ENCODE assay signal across 8 cellular contexts in the genomic region with DNA sequence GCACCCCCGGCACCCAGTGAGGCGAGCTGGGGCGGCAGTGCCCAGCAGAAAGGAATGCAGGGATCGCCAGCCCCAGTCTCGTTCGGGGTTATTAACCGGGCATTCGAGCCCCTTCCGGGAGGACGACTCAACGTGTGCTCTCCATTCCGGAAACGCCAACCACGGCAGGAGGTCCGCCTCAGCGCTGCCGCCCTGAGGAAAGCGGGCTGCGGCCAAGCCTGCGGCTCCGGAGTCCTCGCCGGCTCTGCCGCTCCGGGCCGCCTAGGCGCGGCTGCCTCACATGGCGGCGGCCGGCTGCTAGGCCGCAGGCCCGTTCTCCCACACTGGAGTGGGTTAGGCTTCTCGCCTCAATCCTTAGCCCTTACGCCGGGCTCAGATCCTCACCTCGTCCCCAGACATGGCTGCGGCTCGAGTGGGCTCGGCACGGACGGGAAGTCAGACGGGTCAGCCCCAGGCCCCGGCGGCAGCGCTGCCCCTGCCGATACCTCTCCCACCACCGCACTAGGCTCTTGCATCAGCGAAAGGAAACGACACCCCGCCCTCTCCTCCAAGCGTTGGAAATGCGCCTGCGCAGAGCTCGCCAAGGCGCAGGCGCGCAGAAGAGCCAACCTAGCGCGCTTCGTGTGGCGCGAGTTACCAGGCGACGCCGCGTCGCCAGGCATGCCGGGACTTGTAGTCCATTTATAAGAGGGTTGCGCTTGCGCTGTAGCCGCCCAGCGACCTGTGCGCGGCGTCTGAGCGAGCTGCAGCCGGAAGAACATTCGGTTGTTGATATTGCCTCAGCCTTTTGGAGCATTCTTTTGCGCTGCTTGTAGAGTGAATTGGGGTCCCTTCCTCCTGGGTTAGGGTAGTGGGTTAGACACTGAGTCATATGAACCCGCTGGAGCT. TPM values are rescaled to one million over a fixed set of nuclear protein-coding genes. Genes with fewer than 3 reads are reported as not detected.
DNase-seq lines count a peak whose midpoint lies in the region; ATAC-seq and TF ChIP-seq lines count a peak whose summit lies in the region.

TSS of gene EIF2S2 (minus strand) at position 532 of the 888 bp plus-strand sequence. CDS start at position 399, 133 bp downstream.

- no peaks in the 10 kb centered on the region for H3K9me3 ChIP-seq in CD8-positive, alpha-beta memory T cell (ENCODE audit: low read length)
- no peaks in the 10 kb centered on the region for H3K9me3 ChIP-seq in lung (ENCODE audit: control insufficient read depth in 2 of 2, insufficient read depth in 1 of 2, low read length in 1 of 2)

- H3K36me3 Mint-ChIP-seq in CD8-positive, alpha-beta memory T cell, result peaks cover 0 to 37% (median 2%) of the 10 kb centered on the region in 3 donors

- peak within 1 kb of the TSS; percentile 92 for H3K27ac ChIP-seq in CD8-positive, alpha-beta memory T cell (ENCODE audit: low read depth, low read length)
- peak within 1 kb of the TSS; percentile 95 to 97 for H3K27ac ChIP-seq in lung (ENCODE audit: low read depth in 1 of 2, low read length in 1 of 2)

- peak within 1 kb of the TSS; percentile 94 to 99 (median 96) for H3K4me3 Mint-ChIP-seq in CD8-positive, alpha-beta memory T cell

- peak; percentile 92 for ATAC-seq in GM19468 (IDR thresholded peaks at IDR 0.05; ENCODE audit: extremely low read depth, unreplicated experiment)
- peak; percentile 93 for ATAC-seq in lung (ENCODE audit: insufficient read depth, low FRiP score)

- H3K4me3 ChIP-seq in CD8-positive, alpha-beta memory T cell (ENCODE audit: low read length), result peak within 1 kb of the TSS; percentile 75
- peak within 1 kb of the TSS; percentile 91 for H3K4me3 ChIP-seq in lung

- WGBS in lung, 2 donors, result 0% methylated on average over 76 to 81 of the region's 81 CpGs

- H3K36me3 ChIP-seq in CD8-positive, alpha-beta memory T cell (ENCODE audit: insufficient read depth, low read length), result no peaks in the 10 kb centered on the region
- peaks cover 0 to 2% of the 10 kb centered on the region in 2 donors for H3K36me3 ChIP-seq in lung (ENCODE audit: control insufficient read depth in 2 of 2, insufficient read depth in 2 of 2, low read length in 2 of 2)

- H3K4me1 Mint-ChIP-seq in CD8-positive, alpha-beta memory T cell, result peaks cover 40 to 50% (median 50%) of the 10 kb centered on the region in 3 donors

- no peak for TF ChIP-seq CTCF in lung (IDR thresholded peaks at IDR 0.05; ENCODE audit: control extremely low read depth, extremely low read depth)

- H3K27me3 ChIP-seq in CD8-positive, alpha-beta memory T cell (ENCODE audit: insufficient read depth, low read length, poor library complexity, severe bottlenecking), result no peaks in the 10 kb centered on the region
- H3K27me3 ChIP-seq in lung (ENCODE audit: control insufficient read depth, insufficient read depth), result no peaks in the 10 kb centered on the region

- H3K9me3 Mint-ChIP-seq in CD8-positive, alpha-beta memory T cell, result no peaks in the 10 kb centered on the region

- peak; percentile 90 to 98 (median 95) for DNase-seq in CD8-positive, alpha-beta memory T cell
- DNase-seq in HS-5 (ENCODE audit: low read depth), result peak; percentile 92
- DNase-seq in NK-92 treated with Interleukin-12 subunit alpha and Interleukin-12 subunit beta, amount 100 ng/mL, for 24 hours (lab: John Stamatoyannopoulos, UW), result peak; percentile 94
- peak; percentile 94 for DNase-seq in activated CD8-positive, alpha-beta memory T cell treated with anti-CD3 and anti-CD28 coated beads for 24 hours
- peak; percentile 91 for DNase-seq in effector CD8-positive, alpha-beta T cell (lab: John Stamatoyannopoulos, UW)
- peak; percentile 96 for DNase-seq in lung (ENCODE audit: low spot score)
- DNase-seq in stimulated activated CD4-positive, alpha-beta T cell treated with anti-CD3 and anti-CD28 coated beads, TNF-alpha, amount 100 ng/mL, for 4 hours (ENCODE audit: low read depth in 3 of 3), result peak; percentile 75 to 92 (median 92)

- peaks cover 36% of the 10 kb centered on the region for H3K4me1 ChIP-seq in CD8-positive, alpha-beta memory T cell (ENCODE audit: insufficient read depth, low read length)
- H3K4me1 ChIP-seq in lung (ENCODE audit: control insufficient read depth in 2 of 2, insufficient read depth in 2 of 2, low read length in 2 of 2), result peaks cover 2 to 12% of the 10 kb centered on the region in 2 donors

- POLR2A ChIA-PET in CD8-positive, alpha-beta memory T cell (lab: Charles Lee), result interaction anchor here (0.5 to 1.8 kb wide), 15 partner anchors 30 to 1842 kb away, joined by 3 to 22 read pairs (median 3); partner anchors contain the start of genes C20orf144, CHMP4B, PIGU and PXMP4

- CTCF ChIA-PET in CD8-positive, alpha-beta memory T cell (lab: Charles Lee), result interaction anchor here (0.6 to 1.8 kb wide), 9 partner anchors 9 to 379 kb away, joined by 3 to 11 read pairs (median 3); partner anchors contain the start of gene RALY

- peak within 1 kb of the TSS; percentile 94 to 98 (median 96) for H3K27ac Mint-ChIP-seq in CD8-positive, alpha-beta memory T cell

- no peaks in the 10 kb centered on the region for H3K27me3 Mint-ChIP-seq in CD8-positive, alpha-beta memory T cell

RNA-seq across cellular contexts. Expression of gene EIF2S2, which starts in this region (rescaled TPM):
- total RNA-seq in CD8-positive, alpha-beta memory T cell, result 100 to 1,000 TPM; 128 to 130 TPM
- polyA plus RNA-seq in CD8-positive, alpha-beta memory T cell, result 24.2 TPM
- total RNA-seq in lung, result 10 to 100 TPM; 48.2 to 55.9 TPM
- 10 to 100 TPM; 37.5 to 69.7 TPM for polyA plus RNA-seq in lung

Comparison
In these comparisons a context has a peak if more than half of its experiments do, and no peak if none do; other contexts are left out.
1. Peak in every context shown above with its lines: DNase-seq, ATAC-seq, H3K4me3 ChIP-seq and H3K27ac ChIP-seq.